ENCODE assay signal across 26 cellular contexts in the genomic region with DNA sequence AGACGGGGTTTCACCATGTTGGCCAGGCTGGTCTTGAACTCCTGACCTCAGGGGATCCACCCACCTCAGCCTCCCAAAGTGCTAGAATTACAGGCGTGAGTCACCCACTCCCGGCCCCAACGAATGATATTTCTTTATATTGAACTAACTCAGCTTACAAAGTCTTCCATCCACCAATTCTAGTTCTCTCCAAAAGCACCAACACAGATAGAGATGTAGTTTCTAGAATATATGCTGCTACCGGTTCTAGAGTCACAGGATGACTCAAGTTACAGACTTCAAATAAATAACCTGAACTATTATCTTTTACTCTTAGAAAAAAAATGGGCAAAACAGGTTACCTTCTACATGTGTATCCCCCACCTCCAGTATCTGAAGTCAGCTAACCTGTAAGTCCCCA.
"Had no signal": no experiment of that assay in that cellular context is flagged by ENCODE, and none has a peak within 500 bp of the region (broad histone marks: within the 10 kb centered on the region; RNA-seq: fewer than 3 reads in every experiment).

No MANE protein-coding gene starts in this region.

- H3K4me1 Mint-ChIP-seq: brain had no signal

- H3K27ac ChIP-seq: KMS-11, SJSA1 had no signal

- H3K4me3 ChIP-seq: SJSA1 had no signal

- DNase-seq: activated CD4-positive, alpha-beta T cell treated with anti-CD3 and anti-CD28 coated beads for 48 hours; activated CD4-positive, alpha-beta T cell treated with anti-CD3 and anti-CD28 coated beads, Interleukin-2, amount 50 U/mL, for 4 hours; activated effector memory CD4-positive, alpha-beta T cell treated with Interleukin-2 at 50 U/mL for 16 hours; activated naive CD4-positive, alpha-beta T cell treated with anti-CD3 and anti-CD28 coated beads, Interleukin-2, amount 10 ng/mL, durations not matched to agents 7 days and 5 days; activated naive CD8-positive, alpha-beta T cell treated with anti-CD3 and anti-CD28 coated beads, Interleukin-2, amount 50 U/mL, for 24 hours; activated T-cell treated with anti-CD3 and anti-CD28 coated beads, Interleukin-2, amount 50 U/mL, for 24 hours; anterior cingulate cortex; caudate nucleus; MM.1S; MV-4-11; NCI-H1092; NCI-H1436 treated with DMSO at 0.1 percent for 48 hours; NCI-H1694 treated with DMSO at 0.1 percent for 48 hours; NCI-H2029; NCI-H345; NCI-H524 treated with DMSO at 0.1 percent for 48 hours; SHP77 treated with DMSO at 0.1 percent for 48 hours; SK-N-SH had no signal

- H3K27ac Mint-ChIP-seq: activated naive CD4-positive, alpha-beta T cell treated with anti-CD3 and anti-CD28 coated beads, Interleukin-2, amount 10 ng/mL, durations not matched to agents 7 days and 5 days; activated naive CD8-positive, alpha-beta T cell; activated naive CD8-positive, alpha-beta T cell treated with anti-CD3 and anti-CD28 coated beads, Interleukin-2, amount 50 U/mL, for 24 hours; activated T-cell treated with anti-CD3 and anti-CD28 coated beads, Interleukin-2, amount 50 U/mL, for 24 hours; activated T-helper 1 cell treated with anti-CD3 and anti-CD28 coated beads, Interleukin-12 subunit alpha, Interleukin-12 subunit beta, Interleukin-2, Interleukin-4 antibody, amounts not matched to agents 30 ng/mL and 10 ng/mL and 1 ng/mL, durations not matched to agents 14 hours and 24 hours and 36 hours; brain; T-helper 1 cell treated with Interleukin-12 subunit alpha and Interleukin-12 subunit beta and Interleukin-4 antibody, amounts not matched to agents 30 μg/mL and 1 μg/mL, for 36 hours; T-helper 2 cell treated with Interferon-gamma antibody and Interleukin-4, amounts not matched to agents 5 μg/mL and 100 μg/mL, for 36 hours had no signal

- H3K27me3 ChIP-seq: SJSA1 had no signal

- H3K9ac ChIP-seq: KMS-11, SK-N-SH had no signal

- H3K4me3 Mint-ChIP-seq: activated naive CD4-positive, alpha-beta T cell treated with anti-CD3 and anti-CD28 coated beads, Interleukin-2, amount 10 ng/mL, durations not matched to agents 7 days and 5 days; activated naive CD8-positive, alpha-beta T cell; activated naive CD8-positive, alpha-beta T cell treated with anti-CD3 and anti-CD28 coated beads, Interleukin-2, amount 50 U/mL, for 24 hours; activated T-cell treated with anti-CD3 and anti-CD28 coated beads, Interleukin-2, amount 50 U/mL, for 24 hours; activated T-helper 1 cell treated with anti-CD3 and anti-CD28 coated beads, Interleukin-12 subunit alpha, Interleukin-12 subunit beta, Interleukin-2, Interleukin-4 antibody, amounts not matched to agents 30 ng/mL and 10 ng/mL and 1 ng/mL, durations not matched to agents 14 hours and 24 hours and 36 hours; brain; T-helper 1 cell treated with Interleukin-12 subunit alpha and Interleukin-12 subunit beta and Interleukin-4 antibody, amounts not matched to agents 30 μg/mL and 1 μg/mL, for 36 hours; T-helper 2 cell treated with Interferon-gamma antibody and Interleukin-4, amounts not matched to agents 5 μg/mL and 100 μg/mL, for 36 hours had no signal

- H3K9me3 ChIP-seq: SK-N-SH had no signal

- H3K4me1 ChIP-seq: SJSA1 had no signal

- ATAC-seq: activated naive CD8-positive, alpha-beta T cell treated with anti-CD3 and anti-CD28 coated beads, Interleukin-2, amount 50 U/mL, for 24 hours; Panc1 had no signal

- H3K27me3 Mint-ChIP-seq: activated naive CD4-positive, alpha-beta T cell treated with anti-CD3 and anti-CD28 coated beads, Interleukin-2, amount 10 ng/mL, durations not matched to agents 7 days and 5 days; activated naive CD8-positive, alpha-beta T cell; activated naive CD8-positive, alpha-beta T cell treated with anti-CD3 and anti-CD28 coated beads, Interleukin-2, amount 50 U/mL, for 24 hours; activated T-cell treated with anti-CD3 and anti-CD28 coated beads, Interleukin-2, amount 50 U/mL, for 24 hours; brain had no signal
